In genomic region chr4:139453371-139454110, GRCh38 we compare ENCODE assay signal across 8 cellular contexts. TPM values are rescaled to one million over a fixed set of nuclear protein-coding genes. Genes with fewer than 3 reads are reported as not detected.
DNase-seq lines count a peak whose midpoint lies in the region; ATAC-seq, FAIRE-seq and TF ChIP-seq lines count a peak whose summit lies in the region.

No MANE protein-coding gene starts in this region.

- H3K27ac ChIP-seq in small intestine (ENCODE audit: low read depth in 1 of 2, low read length in 1 of 2): peak overlapping the region; percentile 97 to 98

- peak overlapping the region; percentile 93 for H3K4me3 ChIP-seq in AG09309 (ENCODE audit: control insufficient read depth, low read depth, low read length)
- H3K4me3 ChIP-seq in WI38 (ENCODE audit: low read depth, low read length): peak overlapping the region; percentile 72
- peak overlapping the region; percentile 96 for H3K4me3 ChIP-seq in bronchial epithelial cell (ENCODE audit: low read depth, low read length)
- peak overlapping the region; percentile 80 to 95 for H3K4me3 ChIP-seq in small intestine (ENCODE audit: low read depth in 1 of 2, low read length in 2 of 2)

- H3K36me3 ChIP-seq in bronchial epithelial cell (ENCODE audit: control insufficient read depth, insufficient read depth, low read length) (no peaks in the 10 kb centered on the region), small intestine (ENCODE audit: control insufficient read depth in 2 of 2, insufficient read depth in 2 of 2, low read length in 2 of 2) (no peaks in the 10 kb centered on the region)

- DNase-seq in AG09309 (ENCODE audit: low read depth) (peak; percentile 89), NCI-H2196 treated with DMSO at 0.1 percent for 48 hours (lab: John Stamatoyannopoulos, UW; ENCODE audit: unreplicated experiment) (peak; percentile 86), bronchial epithelial cell (ENCODE audit: low read depth) (peak; percentile 92), iPS-NIHi11 (ENCODE audit: low spot score) (peak; percentile 92), small intestine (peak; percentile 98)

- no peak for FAIRE-seq in bronchial epithelial cell (lab: Jason Lieb, UNC)
- FAIRE-seq in small intestine (lab: Jason Lieb, UNC): no peak

- H3K27me3 ChIP-seq in bronchial epithelial cell (ENCODE audit: control insufficient read depth, insufficient read depth, low read length) (no peaks in the 10 kb centered on the region), small intestine (ENCODE audit: control insufficient read depth in 2 of 2, insufficient read depth in 2 of 2, low read length in 2 of 2) (no peaks in the 10 kb centered on the region)

- ATAC-seq in GM18909 (IDR thresholded peaks at IDR 0.05; ENCODE audit: poor library complexity, unreplicated experiment) (peak; percentile 91), HG03159 (IDR thresholded peaks at IDR 0.05; ENCODE audit: unreplicated experiment) (peak; percentile 90)

- WGBS in small intestine, 3 donors: 0 to 1% (median 0%) methylated on average over 65 to 76 of the region's 76 CpGs

- no peak for TF ChIP-seq CTCF in AG09309 (IDR thresholded peaks at IDR 0.05; ENCODE audit: control insufficient read depth, insufficient read depth, low read depth, low read length, missing control alignments)
- no peak; the same call in 1 of the 2 replicates for TF ChIP-seq CTCF in WI38 (IDR thresholded peaks at IDR 0.05; ENCODE audit: low read depth, low read length)
- TF ChIP-seq CTCF in bronchial epithelial cell (IDR thresholded peaks at IDR 0.05; ENCODE audit: insufficient read depth, low read length, severe bottlenecking): peak; percentile 0

- no peaks in the 10 kb centered on the region for H3K9me3 ChIP-seq in small intestine (ENCODE audit: control insufficient read depth, low read depth)

- peaks cover 5 to 10% of the 10 kb centered on the region in 2 donors for H3K4me1 ChIP-seq in small intestine (ENCODE audit: control insufficient read depth in 2 of 2, insufficient read depth in 1 of 2, low read depth in 1 of 2, low read length in 1 of 2)

RNA-seq across cellular contexts. Expression of gene RAB33B, which starts 0.4 kb away (rescaled TPM):
- total RNA-seq in bronchial epithelial cell: 9.2 and 10.0 TPM in 2 replicates
- 1 to 10 TPM; 2.2 to 4.5 (median 3.1) TPM for polyA plus RNA-seq in small intestine

Comparison
In these comparisons a context has a peak if more than half of its experiments do, and no peak if none do; other contexts are left out.
1. Peak in every context shown above with its lines: DNase-seq, ATAC-seq, H3K4me3 ChIP-seq and H3K27ac ChIP-seq.